19 cellular contexts compared by ENCODE assay signal in the genomic region with DNA sequence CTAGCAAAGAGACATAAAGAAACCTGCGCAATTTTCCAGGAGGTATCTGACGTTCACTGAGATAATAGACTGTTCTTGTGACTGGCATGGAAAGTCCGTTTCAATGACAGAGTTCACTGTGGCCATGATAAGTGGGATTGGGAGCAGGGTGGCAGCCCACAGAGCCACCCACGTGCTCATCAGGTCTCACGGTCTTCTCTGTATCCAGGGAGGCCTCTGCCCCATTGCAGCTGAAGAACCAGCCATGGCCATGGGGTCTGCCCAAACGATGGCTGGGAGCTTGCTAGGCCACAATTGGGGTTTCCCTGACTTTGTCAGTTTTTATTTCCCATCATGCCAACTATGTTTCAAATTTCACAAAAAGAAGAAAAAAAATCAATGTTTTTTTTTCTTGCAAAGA. TPM values are rescaled to one million over a fixed set of nuclear protein-coding genes. Genes with fewer than 3 reads are reported as not detected.
DNase-seq lines count a peak whose midpoint lies in the region; ATAC-seq and TF ChIP-seq lines count a peak whose summit lies in the region.
"Had no signal": no experiment of that assay in that cellular context is flagged by ENCODE, and none has a peak within 500 bp of the region (broad histone marks: within the 10 kb centered on the region; RNA-seq: fewer than 3 reads in every experiment).

No MANE protein-coding gene starts in this region.

- H3K36me3 ChIP-seq in upper lobe of right lung (no peaks in the 10 kb centered on the region), hepatocyte (replicated peaks; ENCODE audit: insufficient read depth, low read depth) (no peaks in the 10 kb centered on the region)
- H3K36me3 ChIP-seq: BLaER1 had no signal

- H3K4me3 Mint-ChIP-seq in activated CD8-positive, alpha-beta T cell treated with anti-CD3 and anti-CD28 coated beads, Interleukin-2, amount 10 ng/mL, durations not matched to agents 7 days and 5 days = no peak overlapping the region
- H3K4me3 Mint-ChIP-seq in activated CD8-positive, alpha-beta T cell treated with anti-CD3 and anti-CD28 coated beads for 36 hours = no peak overlapping the region
- H3K4me3 Mint-ChIP-seq: B cell; CD4-positive, CD25-positive, alpha-beta regulatory T cell; CD8-positive, alpha-beta T cell had no signal

- H3K4me1 ChIP-seq in upper lobe of right lung (no peaks in the 10 kb centered on the region), hepatocyte (ENCODE audit: insufficient read depth) (no peaks in the 10 kb centered on the region)
- H3K4me1 ChIP-seq: BLaER1, Caco-2 had no signal

- H3K9me3 ChIP-seq in upper lobe of right lung (no peaks in the 10 kb centered on the region), hepatocyte (ENCODE audit: low read depth) (no peaks in the 10 kb centered on the region)
- H3K9me3 ChIP-seq: Caco-2 had no signal

- CTCF ChIA-PET in activated CD8-positive, alpha-beta T cell treated with anti-CD3 and anti-CD28 coated beads, Interleukin-2, amount 10 ng/mL, durations not matched to agents 7 days and 5 days (lab: Charles Lee) = interaction anchor here (1.0 to 1.1 kb wide), 2 partner anchors 22 to 365 kb away, joined by 3 read pairs; no protein-coding TSS in a partner anchor
- CTCF ChIA-PET in activated CD8-positive, alpha-beta T cell treated with anti-CD3 and anti-CD28 coated beads for 36 hours (lab: Charles Lee) = interaction anchor here (0.9 to 2.1 kb wide), 3 partner anchors 9 to 13 kb away, joined by 3 to 7 read pairs (median 6); no protein-coding TSS in a partner anchor

- H3K79me2 ChIP-seq in hepatocyte = no peaks in the 10 kb centered on the region

- no peak overlapping the region for H3K27ac Mint-ChIP-seq in activated CD8-positive, alpha-beta T cell treated with anti-CD3 and anti-CD28 coated beads, Interleukin-2, amount 10 ng/mL, durations not matched to agents 7 days and 5 days
- H3K27ac Mint-ChIP-seq in activated CD8-positive, alpha-beta T cell treated with anti-CD3 and anti-CD28 coated beads for 36 hours = no peak overlapping the region
- H3K27ac Mint-ChIP-seq: B cell; CD4-positive, CD25-positive, alpha-beta regulatory T cell; CD8-positive, alpha-beta T cell had no signal

- DNase-seq in activated CD8-positive, alpha-beta T cell treated with anti-CD3 and anti-CD28 coated beads, Interleukin-2, amount 10 ng/mL, durations not matched to agents 7 days and 5 days = peak; percentile 3
- DNase-seq in activated CD8-positive, alpha-beta T cell treated with anti-CD3 and anti-CD28 coated beads for 36 hours = no peak
- DNase-seq in cardiac septum (ENCODE audit: low spot score) (peak; percentile 51), left cardiac atrium (no peak), left lobe of liver (ENCODE audit: low spot score) (peak; percentile 21), upper lobe of right lung (peak; percentile 26), NCI-H2196 treated with DMSO at 0.1 percent for 48 hours (lab: John Stamatoyannopoulos, UW; ENCODE audit: unreplicated experiment) (no peak), hepatocyte (ENCODE audit: low spot score) (no peak)
- DNase-seq: Caco-2; CD4-positive, CD25-positive, alpha-beta regulatory T cell; CD8-positive, alpha-beta T cell; DMS153; DND-41; GOT3; HCEC 1CT had no signal

- H3K4me1 Mint-ChIP-seq in activated CD8-positive, alpha-beta T cell treated with anti-CD3 and anti-CD28 coated beads, Interleukin-2, amount 10 ng/mL, durations not matched to agents 7 days and 5 days (ENCODE audit: low read depth) = no peaks in the 10 kb centered on the region
- no peaks in the 10 kb centered on the region for H3K4me1 Mint-ChIP-seq in activated CD8-positive, alpha-beta T cell treated with anti-CD3 and anti-CD28 coated beads for 36 hours (ENCODE audit: low read depth)
- H3K4me1 Mint-ChIP-seq: B cell had no signal

- H3K27me3 Mint-ChIP-seq in activated CD8-positive, alpha-beta T cell treated with anti-CD3 and anti-CD28 coated beads, Interleukin-2, amount 10 ng/mL, durations not matched to agents 7 days and 5 days (ENCODE audit: low read depth) = peaks cover 2% of the 10 kb centered on the region
- H3K27me3 Mint-ChIP-seq in activated CD8-positive, alpha-beta T cell treated with anti-CD3 and anti-CD28 coated beads for 36 hours = no peaks in the 10 kb centered on the region

- H3K36me3 Mint-ChIP-seq in activated CD8-positive, alpha-beta T cell treated with anti-CD3 and anti-CD28 coated beads, Interleukin-2, amount 10 ng/mL, durations not matched to agents 7 days and 5 days (ENCODE audit: low read depth) = no peaks in the 10 kb centered on the region
- H3K36me3 Mint-ChIP-seq in activated CD8-positive, alpha-beta T cell treated with anti-CD3 and anti-CD28 coated beads for 36 hours (ENCODE audit: low read depth) = no peaks in the 10 kb centered on the region
- H3K36me3 Mint-ChIP-seq: CD8-positive, alpha-beta T cell had no signal

- H3K9me2 ChIP-seq in hepatocyte (replicated peaks; ENCODE audit: insufficient read depth) = no peaks in the 10 kb centered on the region

- no peaks in the 10 kb centered on the region for H4K20me1 ChIP-seq in hepatocyte (ENCODE audit: insufficient read depth, poor library complexity, severe bottlenecking)
- H4K20me1 ChIP-seq: BLaER1 had no signal

- WGBS in hepatocyte (ENCODE audit: low lambda C conversion rate, missing lambda C conversion rate) = 80% methylated on average over 6 of the region's 6 CpGs

- intact Hi-C loops in activated CD8-positive, alpha-beta T cell treated with anti-CD3 and anti-CD28 coated beads for 36 hours (cut with micrococcal nuclease) = loop anchor here (10.0 kb wide), 1 partner anchor 105 kb away; no protein-coding TSS in a partner anchor
- intact Hi-C loops in cardiac septum (cut with DNase I) (no loop called here), left cardiac atrium (cut with DNase I) (loop anchor here in 1 of 2 donors (10.0 kb wide), 1 partner anchor 105 kb away; no protein-coding TSS in a partner anchor), upper lobe of right lung (cut with DNase I) (no loop called here)

- H3K9me3 Mint-ChIP-seq in activated CD8-positive, alpha-beta T cell treated with anti-CD3 and anti-CD28 coated beads, Interleukin-2, amount 10 ng/mL, durations not matched to agents 7 days and 5 days (ENCODE audit: insufficient read depth) = no peaks in the 10 kb centered on the region
- no peaks in the 10 kb centered on the region for H3K9me3 Mint-ChIP-seq in activated CD8-positive, alpha-beta T cell treated with anti-CD3 and anti-CD28 coated beads for 36 hours
- H3K9me3 Mint-ChIP-seq: CD8-positive, alpha-beta T cell had no signal

- TF ChIP-seq CTCF in activated CD8-positive, alpha-beta T cell treated with anti-CD3 and anti-CD28 coated beads for 36 hours (IDR thresholded peaks at IDR 0.05) = no peak
- TF ChIP-seq CTCF in upper lobe of right lung (IDR thresholded peaks at IDR 0.05) (no peak), hepatocyte (IDR thresholded peaks at IDR 0.05; ENCODE audit: poor library complexity) (no peak)

- H2AFZ ChIP-seq in hepatocyte = no peak overlapping the region

- H3K4me3 ChIP-seq in upper lobe of right lung (no peak overlapping the region), hepatocyte (no peak overlapping the region)
- H3K4me3 ChIP-seq: BLaER1 had no signal

- no peaks in the 10 kb centered on the region for H3K27me3 ChIP-seq in upper lobe of right lung
- no peaks in the 10 kb centered on the region for H3K27me3 ChIP-seq in hepatocyte
- H3K27me3 ChIP-seq: BLaER1 had no signal

- H3K27ac ChIP-seq in upper lobe of right lung = no peak overlapping the region
- no peak overlapping the region for H3K27ac ChIP-seq in hepatocyte
- H3K27ac ChIP-seq: 22Rv1, BLaER1, C4-2B had no signal

- no peak for ATAC-seq in activated CD8-positive, alpha-beta T cell treated with anti-CD3 and anti-CD28 coated beads, Interleukin-2, amount 10 ng/mL, durations not matched to agents 7 days and 5 days
- no peak for ATAC-seq in activated CD8-positive, alpha-beta T cell treated with anti-CD3 and anti-CD28 coated beads for 36 hours
- no peak for ATAC-seq in left cardiac atrium
- no peak for ATAC-seq in left lobe of liver
- no peak for ATAC-seq in upper lobe of right lung
- ATAC-seq: CD8-positive, alpha-beta T cell had no signal

- POLR2A ChIA-PET in activated CD8-positive, alpha-beta T cell treated with anti-CD3 and anti-CD28 coated beads, Interleukin-2, amount 10 ng/mL, durations not matched to agents 7 days and 5 days (lab: Charles Lee) = no interaction called here
- POLR2A ChIA-PET in activated CD8-positive, alpha-beta T cell treated with anti-CD3 and anti-CD28 coated beads for 36 hours (lab: Charles Lee) = no interaction called here

- no peak overlapping the region for H3K4me2 ChIP-seq in hepatocyte
- H3K4me2 ChIP-seq: BLaER1 had no signal

RNA-seq across cellular contexts. Expression of a gene that starts 57.2 kb away (rescaled TPM):
- 10 to 100 TPM; 33.9 to 34.1 TPM for total RNA-seq in activated CD8-positive, alpha-beta T cell treated with anti-CD3 and anti-CD28 coated beads, Interleukin-2, amount 10 ng/mL, durations not matched to agents 7 days and 5 days
- 10 to 100 TPM; 31.9 to 35.7 TPM for total RNA-seq in activated CD8-positive, alpha-beta T cell treated with anti-CD3 and anti-CD28 coated beads for 36 hours
- total RNA-seq in cardiac septum (26.7 TPM), left cardiac atrium (10 to 100 TPM; 21.4 to 24.2 TPM), left lobe of liver (5.8 TPM), upper lobe of right lung (21.6 TPM), hepatocyte (15.7 and 16.5 TPM in 2 replicates)
- 32.8 and 33.5 TPM in 2 replicates for polyA plus RNA-seq in hepatocyte

Comparison
In these comparisons a context has a peak if more than half of its experiments do, and no peak if none do; other contexts are left out.
1. DNase-seq: peak in activated CD8-positive, alpha-beta T cell treated with anti-CD3 and anti-CD28 coated beads, Interleukin-2, amount 10 ng/mL, durations not matched to agents 7 days and 5 days (single experiment), cardiac septum (single experiment), left lobe of liver (single experiment) and upper lobe of right lung (single experiment); none in activated CD8-positive, alpha-beta T cell treated with anti-CD3 and anti-CD28 coated beads for 36 hours (single experiment), left cardiac atrium (single experiment), NCI-H2196 treated with DMSO at 0.1 percent for 48 hours (single experiment) and hepatocyte (single experiment).